Comparison of ENCODE assay signal across 13 cellular contexts in genomic region chr5:138287252-138287651, GRCh38. TPM values are rescaled to one million over a fixed set of nuclear protein-coding genes. Genes with fewer than 3 reads are reported as not detected.
"Had no signal": no experiment of that assay in that cellular context is flagged by ENCODE, and none has a peak within 500 bp of the region (broad histone marks: within the 10 kb centered on the region; RNA-seq: fewer than 3 reads in every experiment).

No MANE protein-coding gene starts in this region.

- H3K27me3 Mint-ChIP-seq: activated naive CD8-positive, alpha-beta T cell treated with anti-CD3 and anti-CD28 coated beads, Interleukin-2, amount 50 U/mL, for 24 hours; naive thymus-derived CD4-positive, alpha-beta T cell had no signal

- H3K4me3 Mint-ChIP-seq: activated naive CD8-positive, alpha-beta T cell treated with anti-CD3 and anti-CD28 coated beads, Interleukin-2, amount 50 U/mL, for 24 hours; naive thymus-derived CD4-positive, alpha-beta T cell had no signal

- H3K27me3 ChIP-seq: cardiac muscle cell, gastroesophageal sphincter had no signal

- H3K4me1 Mint-ChIP-seq: naive thymus-derived CD4-positive, alpha-beta T cell had no signal

- H3K36me3 ChIP-seq: cardiac muscle cell, gastroesophageal sphincter had no signal

- ATAC-seq: activated naive CD8-positive, alpha-beta T cell treated with anti-CD3 and anti-CD28 coated beads, Interleukin-2, amount 50 U/mL, for 24 hours; gastroesophageal sphincter; left lobe of liver; naive thymus-derived CD4-positive, alpha-beta T cell; right cardiac atrium had no signal

- H3K9me3 ChIP-seq: gastroesophageal sphincter had no signal

- H3K4me3 ChIP-seq: cardiac muscle cell, gastroesophageal sphincter, smooth muscle cell had no signal

- H3K27ac ChIP-seq: cardiac muscle cell, gastroesophageal sphincter had no signal

- H3K27ac Mint-ChIP-seq: activated naive CD8-positive, alpha-beta T cell treated with anti-CD3 and anti-CD28 coated beads, Interleukin-2, amount 50 U/mL, for 24 hours; naive thymus-derived CD4-positive, alpha-beta T cell had no signal

- H3K4me2 ChIP-seq: smooth muscle cell had no signal

- H3K4me1 ChIP-seq: gastroesophageal sphincter had no signal

- DNase-seq: activated naive CD4-positive, alpha-beta T cell treated with Interleukin-2 at 50 U/mL for 16 hours; activated naive CD8-positive, alpha-beta T cell treated with anti-CD3 and anti-CD28 coated beads, Interleukin-2, amount 50 U/mL, for 24 hours; effector CD8-positive, alpha-beta T cell; islet precursor cell; mammary epithelial cell; naive thymus-derived CD4-positive, alpha-beta T cell; right cardiac atrium had no signal

- H3K9me3 Mint-ChIP-seq: activated naive CD8-positive, alpha-beta T cell treated with anti-CD3 and anti-CD28 coated beads, Interleukin-2, amount 50 U/mL, for 24 hours; naive thymus-derived CD4-positive, alpha-beta T cell had no signal

RNA-seq across cellular contexts. Expression of gene GFRA3, which starts 12.8 kb away (rescaled TPM):
- total RNA-seq: left lobe of liver; mammary epithelial cell; mononuclear cell; naive thymus-derived CD4-positive, alpha-beta T cell; smooth muscle cell had no signal
- polyA plus RNA-seq: mammary epithelial cell; naive thymus-derived CD4-positive, alpha-beta T cell had no signal

RNA-seq across cellular contexts. Expression of gene CDC25C, which starts 44.4 kb away (rescaled TPM):
- total RNA-seq: left lobe of liver, posterior vena cava had no signal
- polyA plus RNA-seq: naive thymus-derived CD4-positive, alpha-beta T cell; right cardiac atrium had no signal
